7 cellular contexts compared by ENCODE assay signal in the genomic region with DNA sequence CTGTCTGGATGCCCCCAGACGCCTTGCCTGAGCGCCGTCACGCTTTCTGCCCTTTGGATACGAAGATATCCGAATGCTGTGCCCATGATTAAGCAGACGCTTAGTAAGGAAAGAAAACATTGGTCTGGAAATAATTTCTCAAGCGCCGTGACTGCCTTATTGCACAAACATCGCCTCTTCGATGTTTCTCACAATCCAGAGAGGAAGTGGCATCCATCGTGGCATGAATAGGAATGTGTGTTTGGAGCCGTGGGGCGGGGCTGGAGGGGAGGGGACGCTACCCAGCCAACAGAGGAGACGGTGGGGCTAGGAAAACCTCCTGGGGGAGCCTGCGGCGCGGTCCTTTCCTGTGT. TPM values are rescaled to one million over a fixed set of nuclear protein-coding genes. Genes with fewer than 3 reads are reported as not detected.
DNase-seq lines count a peak whose midpoint lies in the region; ATAC-seq and TF ChIP-seq lines count a peak whose summit lies in the region.

No MANE protein-coding gene starts in this region.

- H3K36me3 ChIP-seq in H7 (replicated peaks; ENCODE audit: control insufficient read depth, insufficient read depth, low read length) = no peaks in the 10 kb centered on the region
- H3K36me3 ChIP-seq in esophagus muscularis mucosa = no peaks in the 10 kb centered on the region

- WGBS in esophagus muscularis mucosa = 4% methylated on average over 16 of the region's 19 CpGs

- no peaks in the 10 kb centered on the region for H3K9me3 ChIP-seq in esophagus muscularis mucosa

- no peak for ATAC-seq in HG03095 (IDR thresholded peaks at IDR 0.05; ENCODE audit: unreplicated experiment)
- ATAC-seq in HG03354 (IDR thresholded peaks at IDR 0.05; ENCODE audit: poor library complexity, severe bottlenecking, unreplicated experiment) = no peak
- ATAC-seq in GM21737 (IDR thresholded peaks at IDR 0.05; ENCODE audit: unreplicated experiment) = no peak

- H3K27ac ChIP-seq in RWPE1 (peak overlapping the region; percentile 94), esophagus muscularis mucosa (replicated peaks in 1 of 4) (no peak overlapping the region)

- DNase-seq in H7 (no peak), RWPE1 (ENCODE audit: low spot score) (peak; percentile 64), esophagus muscularis mucosa (ENCODE audit: extremely low spot score) (no peak), occipital lobe (lab: John Stamatoyannopoulos, UW) (peak; percentile 63)

- CTCF ChIA-PET in RWPE1 (lab: Yijun Ruan, JAX) = no interaction called here

- peaks cover 53% of the 10 kb centered on the region for H3K27me3 ChIP-seq in H7 (ENCODE audit: control insufficient read depth, insufficient read depth, low read length)
- peaks cover 0 to 78% (median 26%) of the 10 kb centered on the region in 4 donors for H3K27me3 ChIP-seq in esophagus muscularis mucosa

- POLR2A ChIA-PET in RWPE1 (lab: Yijun Ruan, JAX; ENCODE audit: low non-redundant PET) = no interaction called here

- no peak for TF ChIP-seq CTCF in RWPE1 (conservative IDR thresholded peaks at IDR 0.05; ENCODE audit: low read depth)
- no peak for TF ChIP-seq CTCF in esophagus muscularis mucosa (IDR thresholded peaks at IDR 0.05)

- TF ChIP-seq EP300 in esophagus muscularis mucosa (IDR thresholded peaks at IDR 0.05) = no peak

- TF ChIP-seq POLR2A in esophagus muscularis mucosa (IDR thresholded peaks at IDR 0.05; ENCODE audit: low read depth) = no peak

- peaks cover 10 to 23% (median 21%) of the 10 kb centered on the region in 4 donors for H3K4me1 ChIP-seq in esophagus muscularis mucosa

- intact Hi-C loops in esophagus muscularis mucosa (cut with DNase I) = no loop called here

- peak overlapping the region; percentile 50 for H3K4me3 ChIP-seq in H7 (ENCODE audit: insufficient read depth, low read depth, low read length)
- peak overlapping the region; percentile 48 to 58 (median 50) for H3K4me3 ChIP-seq in esophagus muscularis mucosa

RNA-seq across cellular contexts. Expression of gene PPP1R14C, which starts 0.6 kb away (rescaled TPM):
- 0.04 and 0.10 TPM in 2 replicates for total RNA-seq in H7 (2014; rRNA removed; shearing (Covaris generic))
- under 1 TPM in 2 of 4 donors, not detected in 2; 0.26 to 0.40 TPM for total RNA-seq in esophagus muscularis mucosa
- 61.3 TPM for total RNA-seq in occipital lobe

Comparison
In these comparisons a context has a peak if more than half of its experiments do, and no peak if none do; other contexts are left out.
1. DNase-seq: peak in RWPE1 (single experiment) and occipital lobe (single experiment); none in H7 (single experiment) and esophagus muscularis mucosa (single experiment).
2. RNA of gene PPP1R14C, which starts 0.6 kb away (total RNA-seq): 61.3 TPM in occipital lobe (single experiment); 0.26 to 0.40 TPM in esophagus muscularis mucosa and 0.04 to 0.10 TPM in H7; every median in the first group is over 10 times any median in the second.